In genomic region chr9:70045452-70045851, GRCh38 we compare ENCODE assay signal across 19 cellular contexts. TPM values are rescaled to one million over a fixed set of nuclear protein-coding genes. Genes with fewer than 3 reads are reported as not detected.
A peak's percentile ranks its signal among the peaks of the same experiment; 100 is the strongest.
DNase-seq lines count a peak whose midpoint lies in the region; ATAC-seq and TF ChIP-seq lines count a peak whose summit lies in the region.
"Had no signal": no experiment of that assay in that cellular context is flagged by ENCODE, and none has a peak within 500 bp of the region (broad histone marks: within the 10 kb centered on the region; RNA-seq: fewer than 3 reads in every experiment).

No MANE protein-coding gene starts in this region.

- H3K27me3 Mint-ChIP-seq in natural killer cell (ENCODE audit: low read depth in 2 of 2) = peaks cover 40% of the 10 kb centered on the region in 2 donors
- peaks cover 34 to 41% of the 10 kb centered on the region in 2 donors for H3K27me3 Mint-ChIP-seq in natural killer cell treated with Interleukin-12 subunit alpha and Interleukin-12 subunit beta and Interleukin-15 and Interleukin-18, amount 100 ng/mL, for 72 hours

- no TSS peak for BruUV-seq in PC-9 (replicated peaks; lab: Mats Ljungman, UMichigan)

- peak overlapping the region; percentile 61 for H3K27ac ChIP-seq in lower lobe of right lung
- no peak overlapping the region for H3K27ac ChIP-seq in PC-9
- H3K27ac ChIP-seq: SJSA1 had no signal

- H3K9me2 ChIP-seq in PC-9 (ENCODE audit: insufficient read depth) = no peaks in the 10 kb centered on the region

- H3K9me3 ChIP-seq in lower lobe of right lung (no peaks in the 10 kb centered on the region), PC-9 (ENCODE audit: insufficient read depth, low read depth) (no peaks in the 10 kb centered on the region)
- H3K9me3 ChIP-seq: SJSA1 had no signal

- CTCF ChIA-PET in PC-9 (lab: Charles Lee) = no interaction called here

- ATAC-seq in natural killer cell = no peak
- ATAC-seq in natural killer cell treated with Interleukin-12 subunit alpha and Interleukin-12 subunit beta and Interleukin-15 and Interleukin-18, amount 100 ng/mL, for 72 hours = no peak
- no peak for ATAC-seq in lower lobe of right lung
- no peak for ATAC-seq in GM21515 (IDR thresholded peaks at IDR 0.05; ENCODE audit: unreplicated experiment)
- ATAC-seq: K562 had no signal

- H3K4me1 Mint-ChIP-seq in natural killer cell = peaks cover 0 to 8% of the 10 kb centered on the region in 2 donors
- no peaks in the 10 kb centered on the region for H3K4me1 Mint-ChIP-seq in natural killer cell treated with Interleukin-12 subunit alpha and Interleukin-12 subunit beta and Interleukin-15 and Interleukin-18, amount 100 ng/mL, for 72 hours (ENCODE audit: low read depth in 2 of 2)
- H3K4me1 Mint-ChIP-seq: activated naive CD8-positive, alpha-beta T cell treated with anti-CD3 and anti-CD28 coated beads for 36 hours had no signal

- no peak overlapping the region for H3K27ac Mint-ChIP-seq in natural killer cell
- no peak overlapping the region for H3K27ac Mint-ChIP-seq in natural killer cell treated with Interleukin-12 subunit alpha and Interleukin-12 subunit beta and Interleukin-15 and Interleukin-18, amount 100 ng/mL, for 72 hours
- H3K27ac Mint-ChIP-seq: activated naive CD8-positive, alpha-beta T cell treated with anti-CD3 and anti-CD28 coated beads for 36 hours had no signal

- no peaks in the 10 kb centered on the region for H3K36me3 ChIP-seq in lower lobe of right lung
- no peaks in the 10 kb centered on the region for H3K36me3 ChIP-seq in PC-9 (ENCODE audit: low read depth)
- H3K36me3 ChIP-seq: SJSA1 had no signal

- TF ChIP-seq CTCF in natural killer cell (IDR thresholded peaks at IDR 0.05) (no peak), lower lobe of right lung (IDR thresholded peaks at IDR 0.05) (no peak), PC-9 (conservative IDR thresholded peaks at IDR 0.05) (no peak)

- H3K4me3 ChIP-seq in lower lobe of right lung = peak overlapping the region; percentile 59
- peak overlapping the region; percentile 61 for H3K4me3 ChIP-seq in skeletal muscle cell (ENCODE audit: low read depth, low read length)
- no peak overlapping the region for H3K4me3 ChIP-seq in PC-9
- H3K4me3 ChIP-seq: K562, SJSA1 had no signal

- no peak for DNase-seq in natural killer cell
- no peak for DNase-seq in natural killer cell treated with Interleukin-12 subunit alpha and Interleukin-12 subunit beta and Interleukin-15 and Interleukin-18, amount 100 ng/mL, for 72 hours (ENCODE audit: low spot score)
- no peak for DNase-seq in lower lobe of right lung
- no peak for DNase-seq in skeletal muscle cell (ENCODE audit: low read depth)
- DNase-seq in activated T-cell treated with anti-CD3 and anti-CD28 coated beads, Interleukin-2, amount 50 U/mL, for 1 hour = no peak
- no peak for DNase-seq in DMS53 treated with DMSO at 0.1 percent for 48 hours (lab: John Stamatoyannopoulos, UW; ENCODE audit: unreplicated experiment)
- DNase-seq in PC-9 = no peak
- DNase-seq: ACHN; activated CD4-positive, alpha-beta T cell treated with anti-CD3 and anti-CD28 coated beads, Interleukin-2, amount 50 U/mL, for 1 hour; activated naive CD8-positive, alpha-beta T cell treated with anti-CD3 and anti-CD28 coated beads for 36 hours; caudate nucleus; CD4-positive, alpha-beta memory T cell; foreskin melanocyte; midbrain; NCI-H1105 treated with DMSO at 0.1 percent for 48 hours; NCI-H2227 treated with DMSO at 0.1 percent for 48 hours had no signal

- H3K9me3 Mint-ChIP-seq in natural killer cell = no peaks in the 10 kb centered on the region
- no peaks in the 10 kb centered on the region for H3K9me3 Mint-ChIP-seq in natural killer cell treated with Interleukin-12 subunit alpha and Interleukin-12 subunit beta and Interleukin-15 and Interleukin-18, amount 100 ng/mL, for 72 hours
- H3K9me3 Mint-ChIP-seq: activated naive CD8-positive, alpha-beta T cell treated with anti-CD3 and anti-CD28 coated beads for 36 hours; CD4-positive, alpha-beta memory T cell had no signal

- no peaks in the 10 kb centered on the region for H3K36me3 Mint-ChIP-seq in natural killer cell
- H3K36me3 Mint-ChIP-seq in natural killer cell treated with Interleukin-12 subunit alpha and Interleukin-12 subunit beta and Interleukin-15 and Interleukin-18, amount 100 ng/mL, for 72 hours = no peaks in the 10 kb centered on the region
- H3K36me3 Mint-ChIP-seq: activated naive CD8-positive, alpha-beta T cell treated with anti-CD3 and anti-CD28 coated beads for 36 hours; CD4-positive, alpha-beta memory T cell had no signal

- H4K20me1 ChIP-seq in PC-9 (ENCODE audit: insufficient read depth) = no peaks in the 10 kb centered on the region

- H3K4me2 ChIP-seq in PC-9 = no peak overlapping the region

- H3K27me3 ChIP-seq in lower lobe of right lung (ENCODE audit: low read depth) = peaks cover 3% of the 10 kb centered on the region
- H3K27me3 ChIP-seq in PC-9 (ENCODE audit: insufficient read depth, low read depth) = no peaks in the 10 kb centered on the region
- H3K27me3 ChIP-seq: SJSA1 had no signal

- no peak overlapping the region for H2AFZ ChIP-seq in PC-9

- no peaks in the 10 kb centered on the region for H3K79me2 ChIP-seq in PC-9 (ENCODE audit: low read depth)

- POLR2A ChIA-PET in PC-9 (lab: Charles Lee; ENCODE audit: unreplicated experiment) = no interaction called here

- intact Hi-C loops in natural killer cell (cut with micrococcal nuclease) = no loop called here
- intact Hi-C loops in lower lobe of right lung (cut with DNase I) = no loop called here
- intact Hi-C loops in PC-9 (cut with micrococcal nuclease; ENCODE audit: unreplicated experiment) = no loop called here

- peak overlapping the region; percentile 0 for H3K4me3 Mint-ChIP-seq in natural killer cell
- H3K4me3 Mint-ChIP-seq in natural killer cell treated with Interleukin-12 subunit alpha and Interleukin-12 subunit beta and Interleukin-15 and Interleukin-18, amount 100 ng/mL, for 72 hours = no peak overlapping the region
- H3K4me3 Mint-ChIP-seq: activated naive CD8-positive, alpha-beta T cell treated with anti-CD3 and anti-CD28 coated beads for 36 hours had no signal

- no peaks in the 10 kb centered on the region for H3F3A ChIP-seq in PC-9 (ENCODE audit: insufficient read depth, low read depth)

- H3K4me1 ChIP-seq in lower lobe of right lung = peaks cover 39% of the 10 kb centered on the region
- peaks cover 17% of the 10 kb centered on the region for H3K4me1 ChIP-seq in PC-9 (replicated peaks; ENCODE audit: insufficient read depth)

RNA-seq across cellular contexts. Expression of gene MAMDC2, which starts 1.8 kb away (rescaled TPM):
- under 1 TPM in 2 of 3 donors, not detected in 1; 0.10 to 0.32 TPM for total RNA-seq in natural killer cell
- not detected for total RNA-seq in natural killer cell treated with Interleukin-12 subunit alpha and Interleukin-12 subunit beta and Interleukin-15 and Interleukin-18, amount 100 ng/mL, for 72 hours
- total RNA-seq in lower lobe of right lung = 35.1 TPM
- 1.7 and 2.7 TPM in 2 replicates for total RNA-seq in PC-9 (2021)
- total RNA-seq: activated naive CD8-positive, alpha-beta T cell treated with anti-CD3 and anti-CD28 coated beads for 36 hours; CD4-positive, alpha-beta memory T cell; K562; SJSA1 had no signal
